25 cellular contexts compared by ENCODE assay signal in the genomic region with DNA sequence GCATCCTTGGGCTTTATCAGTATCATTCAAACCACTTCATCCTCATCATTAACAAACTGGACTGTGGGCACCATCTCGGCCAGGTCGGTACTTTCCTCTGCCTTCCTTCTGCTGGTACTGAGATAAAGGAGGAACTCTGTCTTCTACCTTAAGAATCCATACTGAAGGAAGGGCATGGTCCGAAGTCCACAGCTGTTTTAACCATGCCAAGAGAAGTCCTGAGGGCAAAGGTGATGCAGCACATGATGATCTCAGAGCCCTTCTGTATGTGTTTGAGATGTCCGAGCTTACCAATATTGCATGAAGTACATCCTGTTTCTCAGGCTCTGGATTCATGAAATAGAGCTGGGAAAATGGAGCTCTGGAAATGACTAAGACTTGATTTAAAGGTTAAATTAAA.
A peak's percentile ranks its signal among the peaks of the same experiment; 100 is the strongest.
DNase-seq lines count a peak whose midpoint lies in the region; ATAC-seq, FAIRE-seq and TF ChIP-seq lines count a peak whose summit lies in the region.
"Had no signal": no experiment of that assay in that cellular context is flagged by ENCODE, and none has a peak within 500 bp of the region (broad histone marks: within the 10 kb centered on the region; RNA-seq: fewer than 3 reads in every experiment).

No MANE protein-coding gene starts in this region.

- H3K4me3 ChIP-seq in bronchial epithelial cell (ENCODE audit: low read depth, low read length) (no peak overlapping the region), pancreas (no peak overlapping the region)
- H3K4me3 ChIP-seq: BLaER1, GM12878 had no signal

- H3K36me3 ChIP-seq in bronchial epithelial cell (ENCODE audit: control insufficient read depth, insufficient read depth, low read length) (no peaks in the 10 kb centered on the region), pancreas (no peaks in the 10 kb centered on the region)
- H3K36me3 ChIP-seq: BE2C, BLaER1 had no signal

- TF ChIP-seq CTCF in bronchial epithelial cell (IDR thresholded peaks at IDR 0.05; ENCODE audit: insufficient read depth, low read length, severe bottlenecking) (no peak), pancreas (IDR thresholded peaks at IDR 0.05) (no peak)

- no peak overlapping the region for H3K27ac ChIP-seq in pancreas
- H3K27ac ChIP-seq: BLaER1 had no signal

- H3K4me1 ChIP-seq in pancreas: no peaks in the 10 kb centered on the region
- H3K4me1 ChIP-seq: BE2C, BLaER1 had no signal

- H3K9me3 ChIP-seq in pancreas: no peaks in the 10 kb centered on the region
- H3K9me3 ChIP-seq: BE2C, BLaER1 had no signal

- intact Hi-C loops in pancreas (cut with DNase I): no loop called here

- DNase-seq in bronchial epithelial cell (ENCODE audit: low read depth) (no peak), mucosa of gallbladder (ENCODE audit: low spot score) (peak; percentile 38), RKO (ENCODE audit: low spot score) (no peak), NCI-H1048 (lab: John Stamatoyannopoulos, UW) (no peak), pancreas (no peak)
- DNase-seq: 8988T; ACHN; BE2C; C1 segment of cervical spinal cord; CD4-positive, alpha-beta memory T cell; CD4-positive, CD25-positive, alpha-beta regulatory T cell; CD8-positive, alpha-beta memory T cell; COR-L47; DMS 273 treated with DMSO at 0.1 percent for 48 hours; DMS153; DMS53; DMS79; DND-41; EL; GDM1 had no signal

- H3K27me3 ChIP-seq in bronchial epithelial cell (ENCODE audit: control insufficient read depth, insufficient read depth, low read length): no peaks in the 10 kb centered on the region
- no peaks in the 10 kb centered on the region for H3K27me3 ChIP-seq in pancreas
- H3K27me3 ChIP-seq: BE2C, BLaER1 had no signal

- FAIRE-seq in bronchial epithelial cell (lab: Jason Lieb, UNC) (peak; percentile 43), pancreas (lab: Jason Lieb, UNC) (no peak)
- FAIRE-seq: A204.1, GM12878, GM18507, GM19239 had no signal

- ATAC-seq in pancreas: no peak
- ATAC-seq: GM12878 had no signal

- WGBS in pancreas, 2 donors: 89 to 91% methylated on average over 4 of the region's 4 CpGs
